Comparison of ENCODE assay signal across 13 cellular contexts in the genomic region with DNA sequence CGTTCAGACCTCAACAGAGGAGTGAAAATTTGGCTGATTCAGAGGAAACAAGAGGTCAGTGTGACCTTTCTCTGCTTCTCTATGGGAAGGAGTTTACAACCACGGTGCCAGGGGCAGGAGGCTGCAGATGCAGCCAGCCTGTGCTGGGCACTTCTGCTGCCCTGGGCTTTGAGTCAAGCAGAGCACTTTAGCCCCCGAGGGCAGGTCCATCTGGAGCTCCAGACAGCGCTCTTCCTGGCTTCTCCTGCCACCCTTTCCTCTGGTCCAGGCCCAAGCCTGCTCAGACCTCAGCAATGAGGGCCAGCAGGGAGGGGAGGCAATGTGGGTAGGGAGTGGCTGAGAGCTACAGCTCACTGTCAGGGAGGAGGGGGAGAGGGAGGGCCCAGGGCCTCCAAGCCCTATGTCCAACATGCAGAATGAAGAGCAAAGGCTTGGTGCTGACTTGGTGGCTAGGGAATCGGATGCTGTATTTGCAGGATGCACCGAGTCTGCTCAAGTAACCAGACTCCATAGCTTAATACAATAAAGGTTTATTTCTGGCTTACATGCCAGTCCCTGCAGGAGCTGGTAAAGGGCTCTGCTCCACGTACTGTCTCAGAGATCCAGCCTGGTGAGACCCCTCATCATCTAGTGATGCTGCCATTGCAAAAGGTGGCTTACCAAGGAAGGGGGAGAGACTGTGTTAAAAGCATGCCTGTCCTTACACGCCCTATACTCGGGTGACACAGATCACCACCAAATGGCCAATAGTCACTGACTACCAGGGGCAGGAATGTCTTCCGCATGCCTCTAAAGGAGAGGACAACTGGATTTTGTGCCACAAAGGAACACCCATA.
DNase-seq lines count a peak whose midpoint lies in the region; ATAC-seq and TF ChIP-seq lines count a peak whose summit lies in the region.
"Had no signal": no experiment of that assay in that cellular context is flagged by ENCODE, and none has a peak within 500 bp of the region (broad histone marks: within the 10 kb centered on the region; RNA-seq: fewer than 3 reads in every experiment).

No MANE protein-coding gene starts in this region.

- TF ChIP-seq CTCF in colonic mucosa (IDR thresholded peaks at IDR 0.05) (no peak), thoracic aorta (IDR thresholded peaks at IDR 0.05) (no peak)

- H3K4me1 ChIP-seq in colonic mucosa (no peaks in the 10 kb centered on the region), thoracic aorta (ENCODE audit: control insufficient read depth in 1 of 2, low read depth in 2 of 2) (peaks cover 10 to 31% of the 10 kb centered on the region in 2 donors)
- H3K4me1 ChIP-seq: Caco-2 had no signal

- no peaks in the 10 kb centered on the region for H3K27me3 ChIP-seq in colonic mucosa
- H3K27me3 ChIP-seq in thoracic aorta (replicated peaks; ENCODE audit: insufficient read depth) = no peaks in the 10 kb centered on the region

- ATAC-seq in thoracic aorta (ENCODE audit: insufficient number of reproducible peaks, low FRiP score, low read depth) (no peak), GM21825 (IDR thresholded peaks at IDR 0.05; ENCODE audit: unreplicated experiment) (no peak)

- DNase-seq in M059J (ENCODE audit: low read depth) (peak; percentile 77), colonic mucosa (peak; percentile 18), mesenteric fat pad (ENCODE audit: low spot score) (peak; percentile 87), thoracic aorta (ENCODE audit: low spot score) (no peak), kidney tubule cell (ENCODE audit: low spot score) (no peak), NCI-H524 treated with DMSO at 0.1 percent for 48 hours (lab: John Stamatoyannopoulos, UW) (no peak)
- DNase-seq: Caco-2; NCI-H1048; NCI-H524; SHP77 treated with DMSO at 0.1 percent for 48 hours; stimulated activated naive CD4-positive, alpha-beta T cell; WERI-Rb-1 had no signal

- H3K27ac ChIP-seq in colonic mucosa (no peak overlapping the region), thoracic aorta (peak overlapping the region; percentile 23 to 40)
- H3K27ac ChIP-seq: WERI-Rb-1 had no signal

- intact Hi-C loops in colonic mucosa (cut with DNase I) = no loop called here

- H3K4me3 ChIP-seq in colonic mucosa = no peak overlapping the region
- H3K4me3 ChIP-seq in thoracic aorta = no peak overlapping the region

- H3K9me3 ChIP-seq in colonic mucosa (no peaks in the 10 kb centered on the region), thoracic aorta (no peaks in the 10 kb centered on the region)
- H3K9me3 ChIP-seq: Caco-2 had no signal

- H3K9ac ChIP-seq in colonic mucosa (ENCODE audit: low read depth in 2 of 2, low read length in 2 of 2) = no peak overlapping the region

- no peaks in the 10 kb centered on the region for H3K36me3 ChIP-seq in colonic mucosa
- H3K36me3 ChIP-seq in thoracic aorta = no peaks in the 10 kb centered on the region
- H3K36me3 ChIP-seq: WERI-Rb-1 had no signal

Comparison
In these comparisons a context has a peak if more than half of its experiments do, and no peak if none do; other contexts are left out.
1. DNase-seq: peak in M059J (single experiment), colonic mucosa (single experiment) and mesenteric fat pad (single experiment); none in thoracic aorta (single experiment), kidney tubule cell (single experiment) and NCI-H524 treated with DMSO at 0.1 percent for 48 hours (single experiment).